In the genomic region with DNA sequence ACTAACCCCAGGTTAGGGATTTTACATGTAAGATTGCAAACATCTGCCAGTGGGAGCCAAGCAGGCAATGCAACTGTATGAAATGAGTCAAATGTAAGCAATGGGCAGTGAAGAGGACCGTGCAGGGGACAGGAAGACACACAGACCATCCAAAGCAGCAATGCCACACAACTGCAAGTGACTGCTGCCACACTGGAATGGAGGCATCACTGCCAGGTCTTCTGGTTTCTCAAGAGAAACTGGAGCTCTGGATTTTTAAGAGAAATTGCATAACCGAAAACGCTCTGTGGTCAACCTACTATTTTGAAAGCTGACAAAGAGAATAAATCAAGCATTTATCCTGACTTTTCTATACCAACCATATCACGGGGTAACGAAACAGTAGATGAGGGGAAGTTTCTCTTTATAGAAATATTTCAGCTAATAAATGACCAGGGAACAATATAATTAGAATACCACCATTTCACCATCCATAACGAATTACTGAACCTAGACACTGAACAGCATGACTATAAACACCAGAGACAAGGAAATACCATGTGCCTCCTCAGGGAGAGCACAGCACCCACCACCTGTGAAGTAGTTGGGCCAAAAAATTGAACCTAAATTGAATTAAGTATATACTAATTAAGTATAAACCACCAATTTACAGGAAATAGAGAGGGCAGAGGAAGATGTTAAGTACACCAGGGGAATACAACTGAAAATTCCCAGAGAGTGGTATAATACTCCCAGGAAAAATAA, we compare ENCODE assay signal across 1 cellular context.
TF ChIP-seq lines count a peak whose summit lies in the region.

No MANE protein-coding gene starts in this region.

TF ChIP-seq in HEK293, 187 proteins besides CTCF, POLR2A, EP300 and RAD21 (continued from another document):
- TF ChIP-seq, protein P1, sequence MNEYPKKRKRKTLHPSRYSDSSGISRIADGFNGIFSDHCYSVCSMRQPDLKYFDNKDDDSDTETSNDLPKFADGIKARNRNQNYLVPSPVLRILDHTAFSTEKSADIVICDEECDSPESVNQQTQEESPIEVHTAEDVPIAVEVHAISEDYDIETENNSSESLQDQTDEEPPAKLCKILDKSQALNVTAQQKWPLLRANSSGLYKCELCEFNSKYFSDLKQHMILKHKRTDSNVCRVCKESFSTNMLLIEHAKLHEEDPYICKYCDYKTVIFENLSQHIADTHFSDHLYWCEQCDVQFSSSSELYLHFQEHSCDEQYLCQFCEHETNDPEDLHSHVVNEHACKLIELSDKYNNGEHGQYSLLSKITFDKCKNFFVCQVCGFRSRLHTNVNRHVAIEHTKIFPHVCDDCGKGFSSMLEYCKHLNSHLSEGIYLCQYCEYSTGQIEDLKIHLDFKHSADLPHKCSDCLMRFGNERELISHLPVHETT (tag by site-specific recombination; IDR thresholded peaks at IDR 0.05), result no peak
- TF ChIP-seq, protein P2, sequence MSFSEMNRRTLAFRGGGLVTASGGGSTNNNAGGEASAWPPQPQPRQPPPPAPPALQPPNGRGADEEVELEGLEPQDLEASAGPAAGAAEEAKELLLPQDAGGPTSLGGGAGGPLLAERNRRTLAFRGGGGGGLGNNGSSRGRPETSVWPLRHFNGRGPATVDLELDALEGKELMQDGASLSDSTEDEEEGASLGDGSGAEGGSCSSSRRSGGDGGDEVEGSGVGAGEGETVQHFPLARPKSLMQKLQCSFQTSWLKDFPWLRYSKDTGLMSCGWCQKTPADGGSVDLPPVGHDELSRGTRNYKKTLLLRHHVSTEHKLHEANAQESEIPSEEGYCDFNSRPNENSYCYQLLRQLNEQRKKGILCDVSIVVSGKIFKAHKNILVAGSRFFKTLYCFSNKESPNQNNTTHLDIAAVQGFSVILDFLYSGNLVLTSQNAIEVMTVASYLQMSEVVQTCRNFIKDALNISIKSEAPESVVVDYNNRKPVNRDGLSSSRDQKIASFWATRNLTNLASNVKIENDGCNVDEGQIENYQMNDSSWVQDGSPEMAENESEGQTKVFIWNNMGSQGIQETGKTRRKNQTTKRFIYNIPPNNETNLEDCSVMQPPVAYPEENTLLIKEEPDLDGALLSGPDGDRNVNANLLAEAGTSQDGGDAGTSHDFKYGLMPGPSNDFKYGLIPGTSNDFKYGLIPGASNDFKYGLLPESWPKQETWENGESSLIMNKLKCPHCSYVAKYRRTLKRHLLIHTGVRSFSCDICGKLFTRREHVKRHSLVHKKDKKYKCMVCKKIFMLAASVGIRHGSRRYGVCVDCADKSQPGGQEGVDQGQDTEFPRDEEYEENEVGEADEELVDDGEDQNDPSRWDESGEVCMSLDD (tag by site-specific recombination; IDR thresholded peaks at IDR 0.05), result no peak
- TF ChIP-seq ZBTB20 (tag by site-specific recombination; IDR thresholded peaks at IDR 0.05) (no peak), ZNF610 (tag by site-specific recombination; IDR thresholded peaks at IDR 0.05; ENCODE audit: borderline replicate concordance) (no peak), ZNF302 (tag by site-specific recombination; IDR thresholded peaks at IDR 0.05; ENCODE audit: low read depth) (no peak), ZNF707 (tag by site-specific recombination; IDR thresholded peaks at IDR 0.05) (no peak), ZNF221 (tag by site-specific recombination; IDR thresholded peaks at IDR 0.05; ENCODE audit: borderline replicate concordance) (no peak)
- TF ChIP-seq, protein P3, sequence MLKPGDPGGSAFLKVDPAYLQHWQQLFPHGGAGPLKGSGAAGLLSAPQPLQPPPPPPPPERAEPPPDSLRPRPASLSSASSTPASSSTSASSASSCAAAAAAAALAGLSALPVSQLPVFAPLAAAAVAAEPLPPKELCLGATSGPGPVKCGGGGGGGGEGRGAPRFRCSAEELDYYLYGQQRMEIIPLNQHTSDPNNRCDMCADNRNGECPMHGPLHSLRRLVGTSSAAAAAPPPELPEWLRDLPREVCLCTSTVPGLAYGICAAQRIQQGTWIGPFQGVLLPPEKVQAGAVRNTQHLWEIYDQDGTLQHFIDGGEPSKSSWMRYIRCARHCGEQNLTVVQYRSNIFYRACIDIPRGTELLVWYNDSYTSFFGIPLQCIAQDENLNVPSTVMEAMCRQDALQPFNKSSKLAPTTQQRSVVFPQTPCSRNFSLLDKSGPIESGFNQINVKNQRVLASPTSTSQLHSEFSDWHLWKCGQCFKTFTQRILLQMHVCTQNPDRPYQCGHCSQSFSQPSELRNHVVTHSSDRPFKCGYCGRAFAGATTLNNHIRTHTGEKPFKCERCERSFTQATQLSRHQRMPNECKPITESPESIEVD (tag by site-specific recombination; IDR thresholded peaks at IDR 0.05), result 0 out of 2 replicates have a peak, but pooled peaks have one; percentile 8
